ENCODE assay signal across 19 cellular contexts in the genomic region with DNA sequence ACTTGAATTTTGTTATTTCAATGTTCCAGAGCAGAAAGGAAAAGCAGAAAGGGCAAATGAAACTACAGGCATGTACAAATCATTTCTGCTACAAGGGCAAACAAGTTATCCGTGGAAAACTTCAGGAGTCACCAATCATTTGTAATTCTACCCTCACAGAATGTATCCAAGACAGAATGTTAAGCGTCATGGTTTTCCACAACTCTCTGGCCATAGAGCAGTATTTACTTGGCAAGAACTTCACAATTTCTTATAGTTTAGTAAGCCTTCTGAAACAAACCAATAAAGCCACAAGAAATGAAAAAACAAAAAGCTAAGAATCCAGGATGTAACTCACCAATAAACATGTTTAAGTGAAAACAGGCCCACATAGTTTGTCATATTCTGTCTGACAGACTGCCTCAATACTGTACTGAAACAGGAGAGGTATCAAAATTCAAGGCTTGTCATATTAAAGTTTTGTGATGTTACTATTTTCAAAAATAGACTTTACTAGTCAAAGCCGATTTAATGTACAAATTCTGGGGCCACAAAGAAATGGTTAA.
DNase-seq lines count a peak whose midpoint lies in the region; ATAC-seq and TF ChIP-seq lines count a peak whose summit lies in the region.
"Had no signal": no experiment of that assay in that cellular context is flagged by ENCODE, and none has a peak within 500 bp of the region (broad histone marks: within the 10 kb centered on the region; RNA-seq: fewer than 3 reads in every experiment).

No MANE protein-coding gene starts in this region.

- no peaks in the 10 kb centered on the region for H3K27me3 ChIP-seq in fibroblast of lung (ENCODE audit: control insufficient read depth, insufficient read depth, low read length)
- no peaks in the 10 kb centered on the region for H3K27me3 ChIP-seq in brain microvascular endothelial cell (replicated peaks)
- H3K27me3 ChIP-seq in A673 (replicated peaks; ENCODE audit: insufficient read depth, low read depth, low read length, poor library complexity): no peaks in the 10 kb centered on the region
- H3K27me3 ChIP-seq: thyroid gland had no signal

- peak overlapping the region; percentile 25 for H3K4me2 ChIP-seq in fibroblast of lung (ENCODE audit: extremely low read depth, insufficient read depth, low read length)

- intact Hi-C loops in A673 (cut with micrococcal nuclease; ENCODE audit: unreplicated experiment): no loop called here

- H3K9ac ChIP-seq in fibroblast of lung (ENCODE audit: insufficient read depth, low read length): no peak overlapping the region

- H3K4me3 ChIP-seq in AG10803 (ENCODE audit: low read length): no peak overlapping the region; the same call in 1 of the 2 replicates
- no peak overlapping the region for H3K4me3 ChIP-seq in fibroblast of lung (replicated peaks in 1 of 4; ENCODE audit: control extremely low read depth in 1 of 4, insufficient read depth in 1 of 4, low read depth in 3 of 4, low read length in 4 of 4)
- H3K4me3 ChIP-seq in brain microvascular endothelial cell (ENCODE audit: low read depth, low read length): no peak overlapping the region
- no peak overlapping the region for H3K4me3 ChIP-seq in A673 (ENCODE audit: low read depth, low read length, poor library complexity, severe bottlenecking)
- H3K4me3 ChIP-seq: thyroid gland had no signal

- H3K4me1 ChIP-seq in fibroblast of lung (ENCODE audit: control insufficient read depth, extremely low read depth, insufficient read depth, low read length) (peaks cover under 1% of the 10 kb centered on the region), A673 (ENCODE audit: insufficient read depth, low read length, poor library complexity, severe bottlenecking) (no peaks in the 10 kb centered on the region)
- H3K4me1 ChIP-seq: thyroid gland had no signal

- no peak overlapping the region for H3K27ac ChIP-seq in fibroblast of lung (ENCODE audit: insufficient read depth, low read length)
- H3K27ac ChIP-seq in brain microvascular endothelial cell: no peak overlapping the region
- H3K27ac ChIP-seq in A673 (ENCODE audit: low read depth, low read length, poor library complexity, severe bottlenecking): no peak overlapping the region
- H3K27ac ChIP-seq: thyroid gland had no signal

- BruUV-seq in A673 (replicated peaks; lab: Mats Ljungman, UMichigan): no TSS peak

- no peak overlapping the region for H2AFZ ChIP-seq in fibroblast of lung (ENCODE audit: low read length)

- DNase-seq in AG10803 (ENCODE audit: low read depth): peak; percentile 95
- peak; percentile 46 for DNase-seq in M059J (ENCODE audit: low read depth)
- peak; percentile 87 to 92 for DNase-seq in fibroblast of lung (ENCODE audit: low read depth in 2 of 2)
- peak; percentile 68 for DNase-seq in non-pigmented ciliary epithelial cell (ENCODE audit: low read depth)
- no peak for DNase-seq in OCI-M2 (lab: John Stamatoyannopoulos, UW; ENCODE audit: unreplicated experiment)
- no peak for DNase-seq in brain microvascular endothelial cell
- DNase-seq in A673 (ENCODE audit: low spot score): no peak
- DNase-seq: activated CD4-positive, alpha-beta T cell treated with anti-CD3 and anti-CD28 coated beads, Interleukin-2, amount 10 ng/mL, durations not matched to agents 7 days and 5 days; activated naive CD4-positive, alpha-beta T cell treated with anti-CD3 and anti-CD28 coated beads, Interleukin-2, amount 50 U/mL, for 16 hours; C1 segment of cervical spinal cord; DMS153; endodermal cell; KG1; NCI-H1105; nucleus accumbens; stimulated activated CD4-positive, alpha-beta T cell treated with anti-CD3 and anti-CD28 coated beads, Interleukin-4, amount 100 ng/mL, for 24 hours; thyroid gland had no signal

- no peak for ATAC-seq in GM21717 (IDR thresholded peaks at IDR 0.05; ENCODE audit: unreplicated experiment)
- ATAC-seq: sciatic nerve had no signal

- POLR2A ChIA-PET in A673 (lab: Charles Lee; ENCODE audit: low non-redundant PET): no interaction called here

- H4K20me1 ChIP-seq in fibroblast of lung (ENCODE audit: control insufficient read depth, extremely low read depth, insufficient read depth, low read length): no peaks in the 10 kb centered on the region

- no peak for TF ChIP-seq CTCF in AG10803 (conservative IDR thresholded peaks at IDR 0.05; ENCODE audit: low read length)
- no peak for TF ChIP-seq CTCF in fibroblast of lung (conservative IDR thresholded peaks at IDR 0.05 in 1 of 2, IDR thresholded peaks at IDR 0.05 in 1 of 2; ENCODE audit: low read depth in 1 of 2, low read length in 2 of 2)
- no peak for TF ChIP-seq CTCF in brain microvascular endothelial cell (IDR thresholded peaks at IDR 0.05; ENCODE audit: low read depth, low read length, missing control alignments)
- TF ChIP-seq CTCF in A673 (conservative IDR thresholded peaks at IDR 0.05; ENCODE audit: low read depth, low read length): no peak

- CTCF ChIA-PET in A673 (lab: Charles Lee): no interaction called here

- H3K36me3 ChIP-seq in fibroblast of lung (ENCODE audit: control insufficient read depth, insufficient read depth, low read length) (peaks cover 1% of the 10 kb centered on the region), brain microvascular endothelial cell (replicated peaks) (no peaks in the 10 kb centered on the region), A673 (ENCODE audit: insufficient read depth, low read length, poor library complexity, severe bottlenecking) (peaks cover 14% of the 10 kb centered on the region)
- H3K36me3 ChIP-seq: thyroid gland had no signal

- no peaks in the 10 kb centered on the region for H3K79me2 ChIP-seq in fibroblast of lung (ENCODE audit: control insufficient read depth, insufficient read depth, low read length)

- in situ Hi-C loops in brain microvascular endothelial cell (cut with HindIII; ENCODE audit: low pct_ligation_motif_present, low sequenced_read_pairs): no loop called here

- H3K9me3 ChIP-seq in fibroblast of lung (ENCODE audit: control insufficient read depth, insufficient read depth, low read depth, low read length) (no peaks in the 10 kb centered on the region), A673 (ENCODE audit: low read depth, low read length, poor library complexity, severe bottlenecking) (no peaks in the 10 kb centered on the region)
- H3K9me3 ChIP-seq: thyroid gland had no signal

Comparison
In these comparisons a context has a peak if more than half of its experiments do, and no peak if none do; other contexts are left out.
1. DNase-seq: peak in AG10803 (single experiment), M059J (single experiment), fibroblast of lung (2 of 2) and non-pigmented ciliary epithelial cell (single experiment); none in OCI-M2 (single experiment), brain microvascular endothelial cell (single experiment) and A673 (single experiment).